10 cellular contexts compared by ENCODE assay signal in genomic region chr5:60810438-60811085, GRCh38. TPM values are rescaled to one million over a fixed set of nuclear protein-coding genes. Genes with fewer than 3 reads are reported as not detected.
DNase-seq lines count a peak whose midpoint lies in the region; ATAC-seq and TF ChIP-seq lines count a peak whose summit lies in the region.
"Had no signal": no experiment of that assay in that cellular context is flagged by ENCODE, and none has a peak within 500 bp of the region (broad histone marks: within the 10 kb centered on the region; RNA-seq: fewer than 3 reads in every experiment).

No MANE protein-coding gene starts in this region.

- H3K4me3 ChIP-seq in body of pancreas, result no peak overlapping the region
- H3K4me3 ChIP-seq in upper lobe of right lung, result no peak overlapping the region
- no peak overlapping the region for H3K4me3 ChIP-seq in Peyer's patch

- ATAC-seq in HG03135 (IDR thresholded peaks at IDR 0.05; ENCODE audit: unreplicated experiment) (peak; percentile 94), body of pancreas (peak; percentile 72), upper lobe of right lung (peak; percentile 64)

- no peaks in the 10 kb centered on the region for H3K27me3 ChIP-seq in body of pancreas
- H3K27me3 ChIP-seq in upper lobe of right lung, result no peaks in the 10 kb centered on the region
- H3K27me3 ChIP-seq in Peyer's patch, result no peaks in the 10 kb centered on the region

- H3K36me3 ChIP-seq in body of pancreas (replicated peaks in 1 of 2; ENCODE audit: insufficient read depth in 1 of 2, low read depth in 2 of 2) (no peaks in the 10 kb centered on the region), upper lobe of right lung (no peaks in the 10 kb centered on the region), Peyer's patch (no peaks in the 10 kb centered on the region)

- DNase-seq in SIG-M5 treated with dmso at 0.1 percent for 504 hours (lab: John Stamatoyannopoulos, UW; ENCODE audit: unreplicated experiment) (peak; percentile 25), SIG-M5 (lab: John Stamatoyannopoulos, UW) (no peak), body of pancreas (no peak), upper lobe of right lung (no peak), Peyer's patch (no peak), NCI-H1417 (lab: John Stamatoyannopoulos, UW) (no peak)
- DNase-seq in activated effector memory CD4-positive, alpha-beta T cell treated with Interleukin-2 at 50 U/mL for 16 hours, result no peak
- DNase-seq: NCI-H1092 treated with DMSO at 0.1 percent for 48 hours had no signal

- intact Hi-C loops in body of pancreas (cut with DNase I), result no loop called here
- intact Hi-C loops in upper lobe of right lung (cut with DNase I), result no loop called here

- no peak for TF ChIP-seq POLR2A in body of pancreas (IDR thresholded peaks at IDR 0.05)
- no peak for TF ChIP-seq POLR2A in Peyer's patch (IDR thresholded peaks at IDR 0.05)

- H3K4me1 ChIP-seq in body of pancreas, result peaks cover 15% of the 10 kb centered on the region
- no peaks in the 10 kb centered on the region for H3K4me1 ChIP-seq in upper lobe of right lung
- H3K4me1 ChIP-seq in Peyer's patch, result peaks cover 0 to 4% (median 0%) of the 10 kb centered on the region in 4 donors

- H3K27ac ChIP-seq in body of pancreas (peak overlapping the region in 1 of 4 donors; percentile 34), upper lobe of right lung (no peak overlapping the region), Peyer's patch (no peak overlapping the region)
- H3K27ac ChIP-seq: 22Rv1 had no signal

- H3K9me3 ChIP-seq in body of pancreas, result no peaks in the 10 kb centered on the region
- no peaks in the 10 kb centered on the region for H3K9me3 ChIP-seq in upper lobe of right lung
- no peaks in the 10 kb centered on the region for H3K9me3 ChIP-seq in Peyer's patch

- 31 to 39% methylated on average over 2 of the region's 2 CpGs for WGBS in body of pancreas, 2 donors

- TF ChIP-seq CTCF in body of pancreas (IDR thresholded peaks at IDR 0.05), result no peak
- TF ChIP-seq CTCF in upper lobe of right lung (IDR thresholded peaks at IDR 0.05), result no peak
- TF ChIP-seq CTCF in Peyer's patch (IDR thresholded peaks at IDR 0.05), result no peak

RNA-seq across cellular contexts. Expression of gene ELOVL7, which starts 33.5 kb away (rescaled TPM):
- total RNA-seq in body of pancreas (1 to 10 TPM; 2.6 to 7.5 TPM), upper lobe of right lung (8.2 TPM), Peyer's patch (10 to 100 TPM in 3 of 4 donors, 1 to 10 TPM in 1; 5.8 to 77.6 (median 34.3) TPM)
